24 cellular contexts compared by ENCODE assay signal in the genomic region with DNA sequence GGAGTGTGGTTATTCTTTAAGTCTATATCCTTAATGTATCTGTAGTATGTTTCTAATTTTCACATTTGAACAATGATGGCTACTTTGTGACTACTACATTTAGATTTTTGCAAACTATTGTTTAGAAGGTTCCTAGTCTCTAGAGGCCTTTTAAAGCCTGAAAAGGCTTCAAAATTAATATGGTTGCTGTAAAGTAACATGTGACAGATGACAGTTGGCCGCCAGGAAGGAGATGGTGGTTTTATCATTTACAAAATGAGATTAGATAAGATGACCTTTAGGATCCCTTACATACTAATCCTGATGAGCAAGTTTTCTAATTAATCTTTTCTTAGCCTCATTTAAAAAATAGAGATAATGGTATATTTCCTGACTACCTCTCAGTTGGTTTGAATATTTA.
"Had no signal": no experiment of that assay in that cellular context is flagged by ENCODE, and none has a peak within 500 bp of the region (broad histone marks: within the 10 kb centered on the region; RNA-seq: fewer than 3 reads in every experiment).

No MANE protein-coding gene starts in this region.

- H3K27ac Mint-ChIP-seq: activated CD4-positive, alpha-beta T cell treated with anti-CD3 and anti-CD28 coated beads, Interleukin-2, amount 10 ng/mL, durations not matched to agents 7 days and 5 days; activated CD8-positive, alpha-beta memory T cell treated with anti-CD3 and anti-CD28 coated beads, Interleukin-2, amount 10 ng/mL, durations not matched to agents 7 days and 5 days; activated CD8-positive, alpha-beta T cell treated with anti-CD3 and anti-CD28 coated beads for 36 hours; activated naive CD4-positive, alpha-beta T cell treated with anti-CD3 and anti-CD28 coated beads, Interleukin-2, amount 50 U/mL, for 24 hours; effector memory CD8-positive, alpha-beta T cell; nephron; stimulated activated naive CD8-positive, alpha-beta T cell treated with anti-CD3 and anti-CD28 coated beads, Interleukin-15, Interleukin-2, amounts not matched to agents 100 ng/mL and 50 ng/mL, for 24 hours had no signal

- H3K9me3 Mint-ChIP-seq: activated CD4-positive, alpha-beta T cell treated with anti-CD3 and anti-CD28 coated beads, Interleukin-2, amount 10 ng/mL, durations not matched to agents 7 days and 5 days; activated CD8-positive, alpha-beta T cell treated with anti-CD3 and anti-CD28 coated beads for 36 hours; activated naive CD4-positive, alpha-beta T cell treated with anti-CD3 and anti-CD28 coated beads, Interleukin-2, amount 50 U/mL, for 24 hours; central memory CD8-positive, alpha-beta T cell; effector memory CD8-positive, alpha-beta T cell; mesothelial cell of epicardium; nephron; stimulated activated naive CD8-positive, alpha-beta T cell treated with anti-CD3 and anti-CD28 coated beads, Interleukin-15, Interleukin-2, amounts not matched to agents 100 ng/mL and 50 ng/mL, for 24 hours had no signal

- H3K27me3 ChIP-seq: ascending aorta, esophagus muscularis mucosa, gastrocnemius medialis, pancreas, right atrium auricular region, thyroid gland had no signal

- H3K4me1 Mint-ChIP-seq: nephron had no signal

- H3K27ac ChIP-seq: ascending aorta, esophagus muscularis mucosa, gastrocnemius medialis, left ventricle myocardium inferior, pancreas, psoas muscle, right atrium auricular region, thyroid gland had no signal

- ATAC-seq: activated CD4-positive, CD25-positive, alpha-beta regulatory T cell treated with anti-CD3 and anti-CD28 coated beads, Interleukin-2, amount 50 U/mL, for 24 hours; activated CD8-positive, alpha-beta memory T cell treated with anti-CD3 and anti-CD28 coated beads, Interleukin-2, amount 10 ng/mL, durations not matched to agents 7 days and 5 days; activated CD8-positive, alpha-beta T cell treated with anti-CD3 and anti-CD28 coated beads for 36 hours; effector memory CD8-positive, alpha-beta T cell; gastrocnemius medialis; pancreas; psoas muscle had no signal

- H3K27me3 Mint-ChIP-seq: activated CD4-positive, alpha-beta T cell treated with anti-CD3 and anti-CD28 coated beads, Interleukin-2, amount 10 ng/mL, durations not matched to agents 7 days and 5 days; activated CD8-positive, alpha-beta memory T cell treated with anti-CD3 and anti-CD28 coated beads, Interleukin-2, amount 10 ng/mL, durations not matched to agents 7 days and 5 days; activated CD8-positive, alpha-beta T cell treated with anti-CD3 and anti-CD28 coated beads for 36 hours; activated naive CD4-positive, alpha-beta T cell treated with anti-CD3 and anti-CD28 coated beads, Interleukin-2, amount 50 U/mL, for 24 hours; central memory CD8-positive, alpha-beta T cell; effector memory CD8-positive, alpha-beta T cell; stimulated activated naive CD8-positive, alpha-beta T cell treated with anti-CD3 and anti-CD28 coated beads, Interleukin-15, Interleukin-2, amounts not matched to agents 100 ng/mL and 50 ng/mL, for 24 hours had no signal

- H3K36me3 ChIP-seq: ascending aorta, esophagus muscularis mucosa, gastrocnemius medialis, left ventricle myocardium inferior, pancreas, right atrium auricular region had no signal

- H3K4me3 ChIP-seq: ascending aorta, esophagus muscularis mucosa, gastrocnemius medialis, left ventricle myocardium inferior, pancreas, psoas muscle, right atrium auricular region, thyroid gland had no signal

- DNase-seq: activated CD4-positive, alpha-beta T cell treated with anti-CD3 and anti-CD28 coated beads, Interleukin-2, amount 10 ng/mL, durations not matched to agents 7 days and 5 days; activated CD8-positive, alpha-beta memory T cell treated with anti-CD3 and anti-CD28 coated beads, Interleukin-2, amount 10 ng/mL, durations not matched to agents 7 days and 5 days; activated CD8-positive, alpha-beta T cell treated with anti-CD3 and anti-CD28 coated beads for 36 hours; activated gamma-delta T cell treated with Interleukin-2 at 50 U/mL for 16 hours; activated T-cell treated with anti-CD3 and anti-CD28 coated beads for 4 hours; effector memory CD8-positive, alpha-beta T cell; gastrocnemius medialis; hippocampal formation; left ventricle myocardium inferior; pancreas; psoas muscle; stimulated activated CD4-positive, alpha-beta T cell treated with anti-CD3 and anti-CD28 coated beads, Interleukin-4, amount 100 ng/mL, for 4 hours; substantia nigra; T1000; thyroid gland had no signal

- H3K9me3 ChIP-seq: ascending aorta, esophagus muscularis mucosa, gastrocnemius medialis, left ventricle myocardium inferior, pancreas, psoas muscle, right atrium auricular region, thyroid gland had no signal

- H3K4me3 Mint-ChIP-seq: activated CD4-positive, alpha-beta T cell treated with anti-CD3 and anti-CD28 coated beads, Interleukin-2, amount 10 ng/mL, durations not matched to agents 7 days and 5 days; activated CD8-positive, alpha-beta memory T cell treated with anti-CD3 and anti-CD28 coated beads, Interleukin-2, amount 10 ng/mL, durations not matched to agents 7 days and 5 days; activated CD8-positive, alpha-beta T cell treated with anti-CD3 and anti-CD28 coated beads for 36 hours; activated naive CD4-positive, alpha-beta T cell treated with anti-CD3 and anti-CD28 coated beads, Interleukin-2, amount 50 U/mL, for 24 hours; central memory CD8-positive, alpha-beta T cell; mesothelial cell of epicardium; nephron; stimulated activated naive CD8-positive, alpha-beta T cell treated with anti-CD3 and anti-CD28 coated beads, Interleukin-15, Interleukin-2, amounts not matched to agents 100 ng/mL and 50 ng/mL, for 24 hours had no signal
